Comparison of ENCODE assay signal across 29 cellular contexts in genomic region chr17:60359415-60359814, GRCh38.
"Had no signal": no experiment of that assay in that cellular context is flagged by ENCODE, and none has a peak within 500 bp of the region (broad histone marks: within the 10 kb centered on the region; RNA-seq: fewer than 3 reads in every experiment).

No MANE protein-coding gene starts in this region.

- H3K9me3 Mint-ChIP-seq: neural crest cell had no signal

- DNase-seq: dermis blood vessel endothelial cell; effector memory CD4-positive, alpha-beta T cell; erythroblast; esophagus squamous epithelium; foreskin melanocyte; glutamatergic neuron; heart right ventricle; hippocampal formation; left cardiac atrium; left lung; naive thymus-derived CD8-positive, alpha-beta T cell; stimulated activated CD4-positive, alpha-beta T cell treated with anti-CD3 and anti-CD28 coated beads, Interleukin-12 subunit alpha, Interleukin-12 subunit beta, amount 100 ng/mL, for 4 hours; stimulated activated CD4-positive, alpha-beta T cell treated with anti-CD3 and anti-CD28 coated beads, Interleukin-1b, Interleukin-23, amount 100 ng/mL, for 48 hours; stimulated activated CD4-positive, alpha-beta T cell treated with anti-CD3 and anti-CD28 coated beads, Interleukin-4, amount 100 ng/mL, for 1 hour; stimulated activated CD8-positive, alpha-beta memory T cell treated with anti-CD3 and anti-CD28 coated beads, Interleukin-4, amount 100 ng/mL, for 48 hours; stimulated activated naive CD4-positive, alpha-beta T cell; stimulated activated naive CD8-positive, alpha-beta T cell treated with anti-CD3 and anti-CD28 coated beads, Interleukin-15, amount 100 ng/mL, for 72 hours; transverse colon; upper lobe of right lung had no signal

- H3K27ac Mint-ChIP-seq: naive thymus-derived CD8-positive, alpha-beta T cell had no signal

- H3K4me3 Mint-ChIP-seq: naive thymus-derived CD8-positive, alpha-beta T cell; neural crest cell; stimulated activated naive CD8-positive, alpha-beta T cell treated with anti-CD3 and anti-CD28 coated beads, Interleukin-15, amount 100 ng/mL, for 72 hours had no signal

- H3K36me3 ChIP-seq: esophagus squamous epithelium, heart right ventricle, left lung, prostate gland, right atrium auricular region, suprapubic skin, transverse colon, upper lobe of right lung, vagina had no signal

- H3K4me3 ChIP-seq: coronary artery, esophagus squamous epithelium, heart right ventricle, left lung, prostate gland, right atrium auricular region, smooth muscle cell, suprapubic skin, transverse colon, upper lobe of right lung, vagina had no signal

- FAIRE-seq: endometrium, islet of Langerhans had no signal

- ATAC-seq: left cardiac atrium; left lung; naive thymus-derived CD8-positive, alpha-beta T cell; sciatic nerve; stimulated activated naive CD8-positive, alpha-beta T cell treated with anti-CD3 and anti-CD28 coated beads, Interleukin-15, amount 100 ng/mL, for 72 hours; upper lobe of right lung had no signal

- H3K9me3 ChIP-seq: esophagus squamous epithelium, left lung, prostate gland, right atrium auricular region, suprapubic skin, transverse colon, upper lobe of right lung, vagina had no signal

- H3K27me3 Mint-ChIP-seq: naive thymus-derived CD8-positive, alpha-beta T cell; stimulated activated naive CD8-positive, alpha-beta T cell treated with anti-CD3 and anti-CD28 coated beads, Interleukin-15, amount 100 ng/mL, for 72 hours had no signal

- H3K27ac ChIP-seq: coronary artery, esophagus squamous epithelium, heart right ventricle, left lung, prostate gland, right atrium auricular region, suprapubic skin, transverse colon, upper lobe of right lung, vagina had no signal

- H3K27me3 ChIP-seq: esophagus squamous epithelium, heart right ventricle, left lung, right atrium auricular region, suprapubic skin, transverse colon, upper lobe of right lung, vagina had no signal

- H3K4me2 ChIP-seq: smooth muscle cell had no signal
